ENCODE assay signal across 29 cellular contexts in genomic region chr15:90910441-90911301, GRCh38.
"Had no signal": no experiment of that assay in that cellular context is flagged by ENCODE, and none has a peak within 500 bp of the region (broad histone marks: within the 10 kb centered on the region; RNA-seq: fewer than 3 reads in every experiment).

No MANE protein-coding gene starts in this region.

- FAIRE-seq: TTC549 had no signal

- H3K27ac Mint-ChIP-seq: activated CD4-positive, alpha-beta memory T cell treated with anti-CD3 and anti-CD28 coated beads, Interleukin-2, amount 10 ng/mL, durations not matched to agents 7 days and 5 days; activated naive CD4-positive, alpha-beta T cell treated with anti-CD3 and anti-CD28 coated beads for 36 hours; activated naive CD8-positive, alpha-beta T cell; activated T-helper 17 cell treated with anti-CD3 and anti-CD28 coated beads, Interleukin-2, amount 50 U/mL, for 72 hours had no signal

- H3K9me3 ChIP-seq: MG63 had no signal

- H3K9me3 Mint-ChIP-seq: activated CD4-positive, alpha-beta memory T cell treated with anti-CD3 and anti-CD28 coated beads, Interleukin-2, amount 10 ng/mL, durations not matched to agents 7 days and 5 days; activated naive CD4-positive, alpha-beta T cell treated with anti-CD3 and anti-CD28 coated beads for 36 hours; activated T-helper 17 cell treated with anti-CD3 and anti-CD28 coated beads, Interleukin-2, amount 50 U/mL, for 72 hours had no signal

- H3K36me3 Mint-ChIP-seq: activated naive CD8-positive, alpha-beta T cell had no signal

- H3K27me3 Mint-ChIP-seq: activated CD4-positive, alpha-beta memory T cell treated with anti-CD3 and anti-CD28 coated beads, Interleukin-2, amount 10 ng/mL, durations not matched to agents 7 days and 5 days; activated naive CD8-positive, alpha-beta T cell; activated T-helper 17 cell treated with anti-CD3 and anti-CD28 coated beads, Interleukin-2, amount 50 U/mL, for 72 hours had no signal

- ATAC-seq: activated T-helper 17 cell treated with anti-CD3 and anti-CD28 coated beads, Interleukin-2, amount 50 U/mL, for 72 hours; Panc1 had no signal

- H3K27me3 ChIP-seq: brain microvascular endothelial cell, cardiac muscle cell, MG63 had no signal

- H3K4me3 Mint-ChIP-seq: activated CD4-positive, alpha-beta memory T cell treated with anti-CD3 and anti-CD28 coated beads, Interleukin-2, amount 10 ng/mL, durations not matched to agents 7 days and 5 days; activated naive CD4-positive, alpha-beta T cell treated with anti-CD3 and anti-CD28 coated beads for 36 hours; activated naive CD8-positive, alpha-beta T cell; activated T-helper 17 cell treated with anti-CD3 and anti-CD28 coated beads, Interleukin-2, amount 50 U/mL, for 72 hours had no signal

- H3K27ac ChIP-seq: brain microvascular endothelial cell, cardiac muscle cell, RWPE1 had no signal

- DNase-seq: activated CD4-positive, alpha-beta memory T cell treated with anti-CD3 and anti-CD28 coated beads, Interleukin-2, amount 10 ng/mL, durations not matched to agents 7 days and 5 days; activated CD4-positive, alpha-beta T cell treated with anti-CD3 and anti-CD28 coated beads, Interleukin-2, amount 50 U/mL, for 1 hour; activated CD4-positive, CD25-positive, alpha-beta regulatory T cell; activated gamma-delta T cell; activated naive CD4-positive, alpha-beta T cell treated with anti-CD3 and anti-CD28 coated beads for 36 hours; activated T-cell treated with anti-CD3 and anti-CD28 coated beads for 4 hours; activated T-cell treated with anti-CD3 and anti-CD28 coated beads, Interleukin-2, amount 50 U/mL, for 48 hours; amygdala; brain microvascular endothelial cell; MG63; MV-4-11; NCI-H1092 treated with DMSO at 0.1 percent for 48 hours; NCI-H1417 treated with DMSO at 0.1 percent for 48 hours; NCI-H1694; NCI-H2029 treated with DMSO at 0.1 percent for 48 hours; NCI-H345; NCI-H510A; NCI-H526 treated with DMSO at 0.1 percent for 48 hours; NK-92 treated with Interleukin-12 subunit alpha and Interleukin-12 subunit beta, amount 100 ng/mL, for 24 hours; OCI-M1; SHP77 treated with DMSO at 0.1 percent for 48 hours; T-helper 2 cell; T1000 had no signal

- H3K4me3 ChIP-seq: cardiac muscle cell, MG63 had no signal
